Comparison of ENCODE assay signal across 24 cellular contexts in genomic region chr4:40584517-40585141, GRCh38. TPM values are rescaled to one million over a fixed set of nuclear protein-coding genes. Genes with fewer than 3 reads are reported as not detected.
"Had no signal": no experiment of that assay in that cellular context is flagged by ENCODE, and none has a peak within 500 bp of the region (broad histone marks: within the 10 kb centered on the region; RNA-seq: fewer than 3 reads in every experiment).

No MANE protein-coding gene starts in this region.

- H3K9me3 ChIP-seq: tibial nerve had no signal

- H3K4me1 Mint-ChIP-seq: activated B cell treated with CpG ODN at 0.5 μM for 24 hours; stimulated activated naive CD8-positive, alpha-beta T cell treated with anti-CD3 and anti-CD28 coated beads, Interleukin-15, amount 100 ng/mL, for 72 hours had no signal

- H3K27ac Mint-ChIP-seq: activated B cell treated with CpG ODN at 0.5 μM for 24 hours; activated CD4-positive, alpha-beta memory T cell treated with anti-CD3 and anti-CD28 coated beads, Interleukin-2, amount 10 ng/mL, durations not matched to agents 7 days and 5 days; activated T-cell treated with anti-CD3 and anti-CD28 coated beads, Interleukin-2, amount 50 U/mL, for 72 hours; nephron progenitor cell; stimulated activated naive CD8-positive, alpha-beta T cell treated with anti-CD3 and anti-CD28 coated beads, Interleukin-15, amount 100 ng/mL, for 72 hours had no signal

- H3K27me3 Mint-ChIP-seq: activated B cell treated with CpG ODN at 0.5 μM for 24 hours had no signal

- H3K27ac ChIP-seq: brain microvascular endothelial cell, tibial nerve had no signal

- H3K9me3 Mint-ChIP-seq: activated B cell treated with CpG ODN at 0.5 μM for 24 hours; activated CD4-positive, alpha-beta memory T cell treated with anti-CD3 and anti-CD28 coated beads, Interleukin-2, amount 10 ng/mL, durations not matched to agents 7 days and 5 days; activated T-cell treated with anti-CD3 and anti-CD28 coated beads, Interleukin-2, amount 50 U/mL, for 72 hours; nephron progenitor cell; stimulated activated naive CD8-positive, alpha-beta T cell treated with anti-CD3 and anti-CD28 coated beads, Interleukin-15, amount 100 ng/mL, for 72 hours had no signal

- H3K4me3 Mint-ChIP-seq: activated B cell treated with CpG ODN at 0.5 μM for 24 hours; activated CD4-positive, alpha-beta memory T cell treated with anti-CD3 and anti-CD28 coated beads, Interleukin-2, amount 10 ng/mL, durations not matched to agents 7 days and 5 days; activated T-cell treated with anti-CD3 and anti-CD28 coated beads, Interleukin-2, amount 50 U/mL, for 72 hours; nephron progenitor cell; stimulated activated naive CD8-positive, alpha-beta T cell treated with anti-CD3 and anti-CD28 coated beads, Interleukin-15, amount 100 ng/mL, for 72 hours had no signal

- ATAC-seq: activated T-cell treated with anti-CD3 and anti-CD28 coated beads, Interleukin-2, amount 50 U/mL, for 72 hours; left ventricle myocardium superior; stimulated activated naive CD8-positive, alpha-beta T cell treated with anti-CD3 and anti-CD28 coated beads, Interleukin-15, amount 100 ng/mL, for 72 hours had no signal

- H3K27me3 ChIP-seq: tibial nerve had no signal

- DNase-seq: activated B cell treated with CpG ODN at 0.5 μM for 24 hours; activated CD4-positive, alpha-beta memory T cell treated with anti-CD3 and anti-CD28 coated beads, Interleukin-2, amount 10 ng/mL, durations not matched to agents 7 days and 5 days; activated CD4-positive, alpha-beta T cell treated with anti-CD3 and anti-CD28 coated beads for 48 hours; activated effector memory CD4-positive, alpha-beta T cell treated with anti-CD3 and anti-CD28 coated beads, Interleukin-2, amount 50 U/mL, for 16 hours; activated naive CD4-positive, alpha-beta T cell treated with anti-CD3 and anti-CD28 coated beads, Interleukin-2, amount 50 U/mL, for 16 hours; activated T-cell treated with anti-CD3 and anti-CD28 coated beads, Interleukin-2, amount 50 U/mL, for 72 hours; aorta; brain microvascular endothelial cell; caudate nucleus; dermis blood vessel endothelial cell; effector CD8-positive, alpha-beta T cell; erythroblast; foreskin melanocyte; glutamatergic neuron; hippocampal formation; left ventricle myocardium superior; nephron progenitor cell; occipital lobe; stimulated activated CD4-positive, alpha-beta T cell treated with anti-CD3 and anti-CD28 coated beads, Interleukin-12 subunit alpha, Interleukin-12 subunit beta, amount 100 ng/mL, for 4 hours; stimulated activated CD4-positive, alpha-beta T cell treated with anti-CD3 and anti-CD28 coated beads, Interleukin-4, amount 100 ng/mL, for 4 hours; stimulated activated naive CD8-positive, alpha-beta T cell treated with anti-CD3 and anti-CD28 coated beads, Interleukin-15, amount 100 ng/mL, for 72 hours; T-helper 1 cell had no signal

- H3K4me3 ChIP-seq: tibial nerve had no signal

- H3K36me3 ChIP-seq: brain microvascular endothelial cell, tibial nerve had no signal

RNA-seq across cellular contexts. Expression of gene RBM47, which starts 45.0 kb away (rescaled TPM):
- total RNA-seq: myocyte had no signal
